Comparison of ENCODE assay signal across 9 cellular contexts in genomic region chr1:13754003-13754402, GRCh38. TPM values are rescaled to one million over a fixed set of nuclear protein-coding genes. Genes with fewer than 3 reads are reported as not detected.
DNase-seq lines count a peak whose midpoint lies in the region; ATAC-seq, FAIRE-seq and TF ChIP-seq lines count a peak whose summit lies in the region.
"Had no signal": no experiment of that assay in that cellular context is flagged by ENCODE, and none has a peak within 500 bp of the region (broad histone marks: within the 10 kb centered on the region; RNA-seq: fewer than 3 reads in every experiment).

No MANE protein-coding gene starts in this region.

- H3K4me1 Mint-ChIP-seq in CD14-positive monocyte, result peaks cover 55% of the 10 kb centered on the region
- H3K4me1 Mint-ChIP-seq in activated T-helper 1 cell treated with anti-CD3 and anti-CD28 coated beads, Interleukin-12 subunit alpha, Interleukin-12 subunit beta, Interleukin-2, Interleukin-4 antibody, amounts not matched to agents 30 ng/mL and 10 ng/mL and 1 ng/mL, durations not matched to agents 14 hours and 24 hours and 36 hours (ENCODE audit: low read depth), result peaks cover 67% of the 10 kb centered on the region

- H3K4me3 ChIP-seq in suprapubic skin, result no peak overlapping the region

- H3K9me3 ChIP-seq in suprapubic skin, result no peaks in the 10 kb centered on the region

- 78% methylated on average over 4 of the region's 4 CpGs for WGBS in suprapubic skin

- H3K27me3 ChIP-seq in suprapubic skin, result no peaks in the 10 kb centered on the region

- no peak for TF ChIP-seq EP300 in suprapubic skin (IDR thresholded peaks at IDR 0.05)

- H3K27ac Mint-ChIP-seq in CD14-positive monocyte, result peak overlapping the region; percentile 60 to 87 (median 64)
- peak overlapping the region; percentile 27 for H3K27ac Mint-ChIP-seq in activated T-helper 1 cell treated with anti-CD3 and anti-CD28 coated beads, Interleukin-12 subunit alpha, Interleukin-12 subunit beta, Interleukin-2, Interleukin-4 antibody, amounts not matched to agents 30 ng/mL and 10 ng/mL and 1 ng/mL, durations not matched to agents 14 hours and 24 hours and 36 hours

- ATAC-seq in GM18858 (IDR thresholded peaks at IDR 0.05; ENCODE audit: unreplicated experiment) (peak; percentile 28), HG02885 (IDR thresholded peaks at IDR 0.05; ENCODE audit: poor library complexity, unreplicated experiment) (peak; percentile 24)

- peaks cover 68% of the 10 kb centered on the region for H3K4me1 ChIP-seq in suprapubic skin

- intact Hi-C loops in CD14-positive monocyte (cut with micrococcal nuclease), result no loop called here
- intact Hi-C loops in activated T-helper 1 cell treated with anti-CD3 and anti-CD28 coated beads, Interleukin-12 subunit alpha, Interleukin-12 subunit beta, Interleukin-2, Interleukin-4 antibody, amounts not matched to agents 30 ng/mL and 10 ng/mL and 1 ng/mL, durations not matched to agents 14 hours and 24 hours and 36 hours (cut with micrococcal nuclease), result no loop called here

- DNase-seq in CD14-positive monocyte (ENCODE audit: low spot score), result no peak
- no peak for DNase-seq in activated T-helper 1 cell treated with anti-CD3 and anti-CD28 coated beads, Interleukin-12 subunit alpha, Interleukin-12 subunit beta, Interleukin-2, Interleukin-4 antibody, amounts not matched to agents 30 ng/mL and 10 ng/mL and 1 ng/mL, durations not matched to agents 14 hours and 24 hours and 36 hours (ENCODE audit: low spot score)
- no peak for DNase-seq in midbrain (lab: John Stamatoyannopoulos, UW)
- no peak for DNase-seq in HTR-8/SVneo (ENCODE audit: insufficient read length, low spot score)
- no peak for DNase-seq in suprapubic skin (ENCODE audit: low spot score in 2 of 2)
- no peak for DNase-seq in cerebellum (ENCODE audit: low spot score)
- DNase-seq: NCI-H1417 treated with DMSO at 0.1 percent for 48 hours had no signal

- peaks cover 7% of the 10 kb centered on the region for H3K36me3 ChIP-seq in suprapubic skin

- H3K27ac ChIP-seq in suprapubic skin, result no peak overlapping the region

- TF ChIP-seq CTCF in CD14-positive monocyte (IDR thresholded peaks at IDR 0.05), result no peak
- no peak for TF ChIP-seq CTCF in suprapubic skin (IDR thresholded peaks at IDR 0.05)

- no peaks in the 10 kb centered on the region for H3K9me3 Mint-ChIP-seq in CD14-positive monocyte
- no peaks in the 10 kb centered on the region for H3K9me3 Mint-ChIP-seq in activated T-helper 1 cell treated with anti-CD3 and anti-CD28 coated beads, Interleukin-12 subunit alpha, Interleukin-12 subunit beta, Interleukin-2, Interleukin-4 antibody, amounts not matched to agents 30 ng/mL and 10 ng/mL and 1 ng/mL, durations not matched to agents 14 hours and 24 hours and 36 hours

- TF ChIP-seq POLR2A in suprapubic skin (IDR thresholded peaks at IDR 0.05), result no peak

- no peak for FAIRE-seq in HTR-8/SVneo (lab: Jason Lieb, UNC)

- peaks cover 11 to 20% of the 10 kb centered on the region in 2 donors for H3K36me3 Mint-ChIP-seq in CD14-positive monocyte
- peaks cover 25% of the 10 kb centered on the region for H3K36me3 Mint-ChIP-seq in activated T-helper 1 cell treated with anti-CD3 and anti-CD28 coated beads, Interleukin-12 subunit alpha, Interleukin-12 subunit beta, Interleukin-2, Interleukin-4 antibody, amounts not matched to agents 30 ng/mL and 10 ng/mL and 1 ng/mL, durations not matched to agents 14 hours and 24 hours and 36 hours (ENCODE audit: low read depth)

- no peaks in the 10 kb centered on the region for H3K27me3 Mint-ChIP-seq in CD14-positive monocyte (ENCODE audit: low read depth in 3 of 3)
- peaks cover 3% of the 10 kb centered on the region for H3K27me3 Mint-ChIP-seq in activated T-helper 1 cell treated with anti-CD3 and anti-CD28 coated beads, Interleukin-12 subunit alpha, Interleukin-12 subunit beta, Interleukin-2, Interleukin-4 antibody, amounts not matched to agents 30 ng/mL and 10 ng/mL and 1 ng/mL, durations not matched to agents 14 hours and 24 hours and 36 hours (ENCODE audit: insufficient read depth)

- H3K4me3 Mint-ChIP-seq in CD14-positive monocyte, result peak overlapping the region in 1 of 2 donors; percentile 40
- H3K4me3 Mint-ChIP-seq in activated T-helper 1 cell treated with anti-CD3 and anti-CD28 coated beads, Interleukin-12 subunit alpha, Interleukin-12 subunit beta, Interleukin-2, Interleukin-4 antibody, amounts not matched to agents 30 ng/mL and 10 ng/mL and 1 ng/mL, durations not matched to agents 14 hours and 24 hours and 36 hours, result no peak overlapping the region

RNA-seq across cellular contexts. Expression of gene PRDM2, which starts 54.0 kb away (rescaled TPM):
- polyA plus RNA-seq in CD14-positive monocyte, result 1 to 10 TPM; 4.1 to 7.6 TPM
- total RNA-seq in activated T-helper 1 cell treated with anti-CD3 and anti-CD28 coated beads, Interleukin-12 subunit alpha, Interleukin-12 subunit beta, Interleukin-2, Interleukin-4 antibody, amounts not matched to agents 30 ng/mL and 10 ng/mL and 1 ng/mL, durations not matched to agents 14 hours and 24 hours and 36 hours, result 48.5 and 50.4 TPM in 2 replicates
- total RNA-seq in suprapubic skin (10 to 100 TPM; 54.4 to 99.1 (median 63.1) TPM), cerebellum (40.6 TPM)
